Comparison of ENCODE assay signal across 25 cellular contexts in the genomic region with DNA sequence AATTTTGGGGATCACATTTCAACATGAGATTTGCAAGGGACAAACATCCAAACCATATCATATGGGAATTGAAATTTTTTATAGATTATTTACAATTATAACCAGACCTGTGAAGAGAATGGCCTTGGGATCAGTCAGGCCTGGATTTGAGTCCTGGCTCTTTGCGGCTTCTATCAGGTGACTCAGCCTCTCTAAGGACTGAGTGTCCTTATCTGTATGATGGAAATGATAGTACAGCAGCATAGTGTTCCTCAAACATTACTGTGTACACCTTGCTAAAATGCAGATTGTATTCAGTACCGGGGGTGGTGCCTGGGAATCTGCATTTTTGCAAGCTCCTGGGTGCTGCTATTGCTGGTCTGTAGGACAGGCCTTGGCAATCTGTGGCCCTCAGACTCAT.
A peak's percentile ranks its signal among the peaks of the same experiment; 100 is the strongest.
DNase-seq lines count a peak whose midpoint lies in the region; ATAC-seq, FAIRE-seq and TF ChIP-seq lines count a peak whose summit lies in the region.
"Had no signal": no experiment of that assay in that cellular context is flagged by ENCODE, and none has a peak within 500 bp of the region (broad histone marks: within the 10 kb centered on the region; RNA-seq: fewer than 3 reads in every experiment).

No MANE protein-coding gene starts in this region.

- ATAC-seq in body of pancreas (peak; percentile 21), GM19328 (IDR thresholded peaks at IDR 0.05; ENCODE audit: unreplicated experiment) (no peak)
- ATAC-seq: GM12878 had no signal

- DNase-seq in amniotic epithelial cell (ENCODE audit: low read depth) = peak; percentile 50
- no peak for DNase-seq in body of pancreas
- DNase-seq in small intestine = peak; percentile 59
- DNase-seq in NCI-H345 treated with DMSO at 0.1 percent for 48 hours (lab: John Stamatoyannopoulos, UW; ENCODE audit: unreplicated experiment) = no peak
- no peak for DNase-seq in NAMALWA (ENCODE audit: low spot score)
- DNase-seq: 8988T; ACHN; BE2C; C1 segment of cervical spinal cord; CD4-positive, alpha-beta memory T cell; CD4-positive, CD25-positive, alpha-beta regulatory T cell; CD8-positive, alpha-beta memory T cell; COR-L47; DMS 273 treated with DMSO at 0.1 percent for 48 hours; DMS153; DMS53; DMS79; DND-41; EL; GDM1 had no signal

- H3K4me1 ChIP-seq in body of pancreas (no peaks in the 10 kb centered on the region), small intestine (ENCODE audit: control insufficient read depth in 2 of 2, insufficient read depth in 1 of 2, low read depth in 1 of 2, low read length in 1 of 2) (no peaks in the 10 kb centered on the region)
- H3K4me1 ChIP-seq: BE2C had no signal

- no peaks in the 10 kb centered on the region for H3K27me3 ChIP-seq in body of pancreas
- H3K27me3 ChIP-seq in small intestine (ENCODE audit: control insufficient read depth in 2 of 2, insufficient read depth in 2 of 2, low read length in 2 of 2) = peaks cover 0 to 4% of the 10 kb centered on the region in 2 donors
- H3K27me3 ChIP-seq: BE2C, BLaER1 had no signal

- no peak for TF ChIP-seq CTCF in body of pancreas (IDR thresholded peaks at IDR 0.05)

- no peak for FAIRE-seq in small intestine (lab: Jason Lieb, UNC)
- FAIRE-seq: A204.1, GM12878, GM19239 had no signal

- intact Hi-C loops in body of pancreas (cut with DNase I) = no loop called here

- H3K27ac ChIP-seq in body of pancreas = no peak overlapping the region
- no peak overlapping the region for H3K27ac ChIP-seq in small intestine (ENCODE audit: low read depth in 1 of 2, low read length in 1 of 2)
- H3K27ac ChIP-seq: BLaER1 had no signal

- H3K4me3 ChIP-seq in body of pancreas (no peak overlapping the region), small intestine (ENCODE audit: low read depth in 1 of 2, low read length in 2 of 2) (no peak overlapping the region)
- H3K4me3 ChIP-seq: BLaER1, GM12878 had no signal

- peaks cover 0 to 7% (median 0%) of the 10 kb centered on the region in 3 donors for H3K9me3 ChIP-seq in body of pancreas
- no peaks in the 10 kb centered on the region for H3K9me3 ChIP-seq in small intestine (ENCODE audit: control insufficient read depth, low read depth)
- H3K9me3 ChIP-seq: BE2C had no signal

- H3K36me3 ChIP-seq in body of pancreas (replicated peaks in 1 of 2; ENCODE audit: insufficient read depth in 1 of 2, low read depth in 2 of 2) (no peaks in the 10 kb centered on the region), small intestine (ENCODE audit: control insufficient read depth in 2 of 2, insufficient read depth in 2 of 2, low read length in 2 of 2) (no peaks in the 10 kb centered on the region)
- H3K36me3 ChIP-seq: BE2C, BLaER1 had no signal

- WGBS in body of pancreas, 2 donors = 38 to 50% methylated on average over 2 of the region's 2 CpGs
- 48 to 94% (median 57%) methylated on average over 2 of the region's 2 CpGs for WGBS in small intestine, 3 donors

- TF ChIP-seq POLR2A in body of pancreas (IDR thresholded peaks at IDR 0.05) = no peak

Comparison
In these comparisons a context has a peak if more than half of its experiments do, and no peak if none do; other contexts are left out.
1. DNase-seq: peak in amniotic epithelial cell (single experiment) and small intestine (single experiment); none in body of pancreas (0 of 4), NCI-H345 treated with DMSO at 0.1 percent for 48 hours (single experiment) and NAMALWA (single experiment).